In genomic region chr16:84044108-84044488, GRCh38 we compare ENCODE assay signal across 10 cellular contexts. TPM values are rescaled to one million over a fixed set of nuclear protein-coding genes. Genes with fewer than 3 reads are reported as not detected.
DNase-seq lines count a peak whose midpoint lies in the region; ATAC-seq and TF ChIP-seq lines count a peak whose summit lies in the region.
"Had no signal": no experiment of that assay in that cellular context is flagged by ENCODE, and none has a peak within 500 bp of the region (broad histone marks: within the 10 kb centered on the region; RNA-seq: fewer than 3 reads in every experiment).

No MANE protein-coding gene starts in this region.

- no peak overlapping the region for H3K4me3 ChIP-seq in AG04450 (ENCODE audit: low read depth, low read length)
- no peak overlapping the region for H3K4me3 ChIP-seq in GM23338
- H3K4me3 ChIP-seq in SK-N-SH (ENCODE audit: low read depth in 2 of 2, low read length in 1 of 2): no peak overlapping the region
- H3K4me3 ChIP-seq: thoracic aorta had no signal

- no peak overlapping the region for H3K27ac Mint-ChIP-seq in GM23338

- H3K27me3 ChIP-seq in AG04450 (ENCODE audit: control insufficient read depth, insufficient read depth, low read length) (peaks cover 56% of the 10 kb centered on the region), GM23338 (ENCODE audit: insufficient read depth) (no peaks in the 10 kb centered on the region), SK-N-SH (ENCODE audit: insufficient read depth) (no peaks in the 10 kb centered on the region; the same call in 1 of the 2 replicates)

- no peak overlapping the region; the same call in 2 of the 3 replicates for H3K4me3 Mint-ChIP-seq in GM23338

- H3K79me2 ChIP-seq in GM23338 (replicated peaks; ENCODE audit: insufficient read depth) (no peaks in the 10 kb centered on the region), SK-N-SH (ENCODE audit: insufficient read depth) (no peaks in the 10 kb centered on the region)

- ATAC-seq in GM23338 (peak; percentile 59), GM19328 (IDR thresholded peaks at IDR 0.05; ENCODE audit: unreplicated experiment) (no peak), GM18907 (IDR thresholded peaks at IDR 0.05; ENCODE audit: unreplicated experiment) (no peak)

- DNase-seq in AG04450 (ENCODE audit: low read depth, low spot score): no peak
- peak; percentile 72 for DNase-seq in GM23338 (ENCODE audit: low spot score)
- peak; percentile 68 for DNase-seq in SK-N-SH
- DNase-seq in iPS DF 19.7 (ENCODE audit: low read depth, low spot score): peak; percentile 30
- DNase-seq in NCI-H526 treated with DMSO at 0.1 percent for 48 hours (lab: John Stamatoyannopoulos, UW): no peak
- no peak for DNase-seq in GDM1 (lab: John Stamatoyannopoulos, UW)
- DNase-seq: NCI-H2227 treated with DMSO at 0.1 percent for 48 hours had no signal

- TF ChIP-seq CTCF in AG04450 (IDR thresholded peaks at IDR 0.05; ENCODE audit: low read depth, low read length): peak; percentile 47
- TF ChIP-seq CTCF in GM23338 (conservative IDR thresholded peaks at IDR 0.05; ENCODE audit: low read depth in 2 of 2): peak; percentile 60 to 77
- peak; percentile 63 for TF ChIP-seq CTCF in SK-N-SH (IDR thresholded peaks at IDR 0.05)

- H3K4me1 ChIP-seq in GM23338 (ENCODE audit: insufficient read depth) (peaks cover 7% of the 10 kb centered on the region; the same call in 1 of the 2 replicates), SK-N-SH (ENCODE audit: control insufficient read depth in 1 of 2, insufficient read depth in 2 of 2, low read depth in 1 of 2, low read length in 1 of 2) (peaks cover 0 to 5% of the 10 kb centered on the region in 2 experiments; a peak in 1 of 4 replicates)

- H3K9me3 Mint-ChIP-seq in GM23338: no peaks in the 10 kb centered on the region; the same call in 2 of the 3 replicates

- H3K9ac ChIP-seq in SK-N-SH: no peak overlapping the region

- no peaks in the 10 kb centered on the region for H3K36me3 Mint-ChIP-seq in GM23338 (ENCODE audit: low read depth)

- H3K4me2 ChIP-seq in GM23338 (no peak overlapping the region), SK-N-SH (no peak overlapping the region)

- 70% methylated on average over 4 of the region's 5 CpGs for WGBS in SK-N-SH (ENCODE audit: low lambda C conversion rate)

- CTCF ChIA-PET in AG04450 (lab: Charles Lee): interaction anchor here (1.1 to 2.3 kb wide), 5 partner anchors 19 to 219 kb away, joined by 3 to 8 read pairs (median 4); no protein-coding TSS in a partner anchor
- CTCF ChIA-PET in SK-N-SH (lab: Yijun Ruan, JAX): interaction anchor here (0.9 to 6.0 kb wide), 10 partner anchors 11 to 131 kb away, joined by 3 to 57 read pairs (median 5); no protein-coding TSS in a partner anchor

- H3K36me3 ChIP-seq in GM23338 (ENCODE audit: insufficient read depth) (no peaks in the 10 kb centered on the region), SK-N-SH (replicated peaks in 1 of 2; ENCODE audit: control insufficient read depth in 1 of 2, insufficient read depth in 2 of 2, low read length in 1 of 2) (peaks cover 0 to 10% of the 10 kb centered on the region in 2 experiments)
- H3K36me3 ChIP-seq: thoracic aorta had no signal

- H3K4me1 Mint-ChIP-seq in GM23338: peaks cover 22% of the 10 kb centered on the region

- no peak for TF ChIP-seq EP300 in SK-N-SH (IDR thresholded peaks at IDR 0.05; ENCODE audit: borderline replicate concordance in 1 of 2, low read depth in 1 of 2, low read length in 1 of 2)

- H2AFZ ChIP-seq in GM23338: no peak overlapping the region
- no peak overlapping the region for H2AFZ ChIP-seq in SK-N-SH (ENCODE audit: low read depth)

- H3K9me3 ChIP-seq in AG04450 (ENCODE audit: control insufficient read depth, insufficient read depth, low read length) (no peaks in the 10 kb centered on the region; the same call in 1 of the 2 replicates), SK-N-SH (no peaks in the 10 kb centered on the region)
- H3K9me3 ChIP-seq: thoracic aorta had no signal

- H3K9me2 ChIP-seq in GM23338 (ENCODE audit: insufficient read depth): no peaks in the 10 kb centered on the region
- no peaks in the 10 kb centered on the region for H3K9me2 ChIP-seq in SK-N-SH

- H3F3A ChIP-seq in GM23338 (replicated peaks; ENCODE audit: low read depth) (no peaks in the 10 kb centered on the region), SK-N-SH (replicated peaks; ENCODE audit: insufficient read depth) (no peaks in the 10 kb centered on the region)

- peak; percentile 45; the same call in 1 of the 2 replicates for TF ChIP-seq RAD21 in SK-N-SH (IDR thresholded peaks at IDR 0.05; ENCODE audit: low read length)

- H3K27ac ChIP-seq in AG04450 (ENCODE audit: low read depth, low read length) (no peak overlapping the region), GM23338 (ENCODE audit: low read depth) (no peak overlapping the region), SK-N-SH (ENCODE audit: low read depth in 2 of 2, low read length in 1 of 2) (no peak overlapping the region)
- H3K27ac ChIP-seq: thoracic aorta had no signal

- POLR2A ChIA-PET in AG04450 (lab: Yijun Ruan, JAX) (no interaction called here), SK-N-SH (lab: Yijun Ruan, JAX) (no interaction called here)

- H3K27me3 Mint-ChIP-seq in GM23338 (ENCODE audit: insufficient read depth, low read depth, poor library complexity): peaks cover 19% of the 10 kb centered on the region

- H4K20me1 ChIP-seq in GM23338 (replicated peaks; ENCODE audit: insufficient read depth) (no peaks in the 10 kb centered on the region), SK-N-SH (ENCODE audit: insufficient read depth) (no peaks in the 10 kb centered on the region)

TF ChIP-seq in GM23338, 12 proteins besides CTCF, POLR2A, EP300 and RAD21:
- TF ChIP-seq EZH2phosphoT487 (IDR thresholded peaks at IDR 0.05; ENCODE audit: unreplicated experiment): no peak
- TF ChIP-seq, protein P1, sequence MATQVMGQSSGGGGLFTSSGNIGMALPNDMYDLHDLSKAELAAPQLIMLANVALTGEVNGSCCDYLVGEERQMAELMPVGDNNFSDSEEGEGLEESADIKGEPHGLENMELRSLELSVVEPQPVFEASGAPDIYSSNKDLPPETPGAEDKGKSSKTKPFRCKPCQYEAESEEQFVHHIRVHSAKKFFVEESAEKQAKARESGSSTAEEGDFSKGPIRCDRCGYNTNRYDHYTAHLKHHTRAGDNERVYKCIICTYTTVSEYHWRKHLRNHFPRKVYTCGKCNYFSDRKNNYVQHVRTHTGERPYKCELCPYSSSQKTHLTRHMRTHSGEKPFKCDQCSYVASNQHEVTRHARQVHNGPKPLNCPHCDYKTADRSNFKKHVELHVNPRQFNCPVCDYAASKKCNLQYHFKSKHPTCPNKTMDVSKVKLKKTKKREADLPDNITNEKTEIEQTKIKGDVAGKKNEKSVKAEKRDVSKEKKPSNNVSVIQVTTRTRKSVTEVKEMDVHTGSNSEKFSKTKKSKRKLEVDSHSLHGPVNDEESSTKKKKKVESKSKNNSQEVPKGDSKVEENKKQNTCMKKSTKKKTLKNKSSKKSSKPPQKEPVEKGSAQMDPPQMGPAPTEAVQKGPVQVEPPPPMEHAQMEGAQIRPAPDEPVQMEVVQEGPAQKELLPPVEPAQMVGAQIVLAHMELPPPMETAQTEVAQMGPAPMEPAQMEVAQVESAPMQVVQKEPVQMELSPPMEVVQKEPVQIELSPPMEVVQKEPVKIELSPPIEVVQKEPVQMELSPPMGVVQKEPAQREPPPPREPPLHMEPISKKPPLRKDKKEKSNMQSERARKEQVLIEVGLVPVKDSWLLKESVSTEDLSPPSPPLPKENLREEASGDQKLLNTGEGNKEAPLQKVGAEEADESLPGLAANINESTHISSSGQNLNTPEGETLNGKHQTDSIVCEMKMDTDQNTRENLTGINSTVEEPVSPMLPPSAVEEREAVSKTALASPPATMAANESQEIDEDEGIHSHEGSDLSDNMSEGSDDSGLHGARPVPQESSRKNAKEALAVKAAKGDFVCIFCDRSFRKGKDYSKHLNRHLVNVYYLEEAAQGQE (IDR thresholded peaks at IDR 0.05; ENCODE audit: unreplicated experiment): no peak
- no peak for TF ChIP-seq JUNB (IDR thresholded peaks at IDR 0.05; ENCODE audit: unreplicated experiment)
- no peak for TF ChIP-seq STAT1 (IDR thresholded peaks at IDR 0.05; ENCODE audit: unreplicated experiment)
- no peak for TF ChIP-seq CREB1 (CRISPR knock-in tag; IDR thresholded peaks at IDR 0.05; ENCODE audit: low read depth)

TF ChIP-seq in SK-N-SH, 30 proteins besides CTCF, POLR2A, EP300 and RAD21:
- TF ChIP-seq SMC3 (IDR thresholded peaks at IDR 0.05; ENCODE audit: low read depth, low read length) (peak; percentile 54), RFX5 (IDR thresholded peaks at IDR 0.05; ENCODE audit: low read length) (no peak), NRF1 (IDR thresholded peaks at IDR 0.05; ENCODE audit: low read depth, low read length) (no peak), SIN3A (IDR thresholded peaks at IDR 0.05; ENCODE audit: borderline replicate concordance, low read depth, low read length) (no peak), CHD2 (IDR thresholded peaks at IDR 0.05; ENCODE audit: low read length, partially characterized antibody) (no peak), ZBTB33 (IDR thresholded peaks at IDR 0.05; ENCODE audit: borderline replicate concordance, low read depth) (no peak)

RNA-seq across cellular contexts. Expression of gene SLC38A8, which starts 1.5 kb away (rescaled TPM):
- polyA plus RNA-seq in AG04450 (2011; rRNA removed): not detected in 2 replicates
- polyA minus RNA-seq in AG04450 (2011; rRNA and poly(A)+ RNA removed): not detected in 2 replicates
- not detected in 2 replicates for total RNA-seq in GM23338 (2014; rRNA removed; shearing (Covaris generic))
- not detected in 2 replicates for polyA plus RNA-seq in GM23338 (2016; fragmentation: Nextera tagmentation; extraction: Ambion mirVana)
- polyA plus RNA-seq in SK-N-SH (2012; rRNA removed): 0.08 TPM in 1 of 2 replicates, not detected in the other
- polyA plus RNA-seq in SK-N-SH (2012; cell fraction: cytosol; rRNA removed): not detected in 2 replicates
- not detected in 2 replicates for polyA plus RNA-seq in SK-N-SH (2012; cell fraction: nucleus; rRNA removed)
- total RNA-seq: thoracic aorta had no signal

Comparison
In these comparisons a context has a peak if more than half of its experiments do, and no peak if none do; other contexts are left out.
1. DNase-seq: peak in GM23338 (single experiment), SK-N-SH (single experiment) and iPS DF 19.7 (single experiment); none in AG04450 (single experiment), NCI-H526 treated with DMSO at 0.1 percent for 48 hours (single experiment) and GDM1 (single experiment).
2. Peak in every context shown above with its lines, with median percentiles within 50 percentile points of each other: CTCF ChIP-seq.